8 cellular contexts compared by ENCODE assay signal in genomic region chr2:196234672-196235071, GRCh38.
DNase-seq lines count a peak whose midpoint lies in the region; ATAC-seq, FAIRE-seq and TF ChIP-seq lines count a peak whose summit lies in the region.

No MANE protein-coding gene starts in this region.

- no peak for TF ChIP-seq CTCF in GM13976 (IDR thresholded peaks at IDR 0.05; ENCODE audit: borderline replicate concordance, control extremely low read depth, extremely low read depth, insufficient read depth, missing control alignments)

- CTCF ChIA-PET in activated CD8-positive, alpha-beta memory T cell treated with anti-CD3 and anti-CD28 coated beads, Interleukin-2, amount 10 ng/mL, durations not matched to agents 7 days and 5 days (lab: Charles Lee): interaction anchor here (0.7 to 5.1 kb wide), 14 partner anchors 13 to 156 kb away, joined by 3 to 27 read pairs (median 4); partner anchors contain the start of gene STK17B

- peak overlapping the region; percentile 28 for H3K4me3 Mint-ChIP-seq in activated CD8-positive, alpha-beta memory T cell treated with anti-CD3 and anti-CD28 coated beads, Interleukin-2, amount 10 ng/mL, durations not matched to agents 7 days and 5 days

- H3K27ac Mint-ChIP-seq in activated CD8-positive, alpha-beta memory T cell treated with anti-CD3 and anti-CD28 coated beads, Interleukin-2, amount 10 ng/mL, durations not matched to agents 7 days and 5 days: peak overlapping the region; percentile 87

- no peaks in the 10 kb centered on the region for H3K27me3 Mint-ChIP-seq in activated CD8-positive, alpha-beta memory T cell treated with anti-CD3 and anti-CD28 coated beads, Interleukin-2, amount 10 ng/mL, durations not matched to agents 7 days and 5 days

- peaks cover 92% of the 10 kb centered on the region for H3K4me1 Mint-ChIP-seq in activated CD8-positive, alpha-beta memory T cell treated with anti-CD3 and anti-CD28 coated beads, Interleukin-2, amount 10 ng/mL, durations not matched to agents 7 days and 5 days

- peaks cover 26% of the 10 kb centered on the region for H3K36me3 Mint-ChIP-seq in activated CD8-positive, alpha-beta memory T cell treated with anti-CD3 and anti-CD28 coated beads, Interleukin-2, amount 10 ng/mL, durations not matched to agents 7 days and 5 days

- peaks cover 8% of the 10 kb centered on the region for H3K9me3 Mint-ChIP-seq in activated CD8-positive, alpha-beta memory T cell treated with anti-CD3 and anti-CD28 coated beads, Interleukin-2, amount 10 ng/mL, durations not matched to agents 7 days and 5 days (ENCODE audit: low read depth)

- in situ Hi-C loops in GM13976 (cut with MboI; ENCODE audit: low sequenced_read_pairs, unreplicated experiment): no loop called here

- ATAC-seq in activated CD8-positive, alpha-beta memory T cell treated with anti-CD3 and anti-CD28 coated beads, Interleukin-2, amount 10 ng/mL, durations not matched to agents 7 days and 5 days: peak; percentile 75
- no peak for ATAC-seq in GM18909 (IDR thresholded peaks at IDR 0.05; ENCODE audit: poor library complexity, unreplicated experiment)
- ATAC-seq in GM21381 (IDR thresholded peaks at IDR 0.05; ENCODE audit: unreplicated experiment): no peak

- no peak for FAIRE-seq in urothelium cell line (lab: Jason Lieb, UNC)

- DNase-seq in GM13976 (ENCODE audit: low spot score) (peak; percentile 22), HT1080 (ENCODE audit: low read depth) (peak; percentile 50), foreskin melanocyte (peak; percentile 39), urothelium cell line (ENCODE audit: low spot score) (peak; percentile 16), NCI-H2107 (lab: John Stamatoyannopoulos, UW) (no peak)
- DNase-seq in activated CD8-positive, alpha-beta memory T cell treated with anti-CD3 and anti-CD28 coated beads, Interleukin-2, amount 10 ng/mL, durations not matched to agents 7 days and 5 days: peak; percentile 91
